Comparison of ENCODE assay signal across 1 cellular context in the genomic region with DNA sequence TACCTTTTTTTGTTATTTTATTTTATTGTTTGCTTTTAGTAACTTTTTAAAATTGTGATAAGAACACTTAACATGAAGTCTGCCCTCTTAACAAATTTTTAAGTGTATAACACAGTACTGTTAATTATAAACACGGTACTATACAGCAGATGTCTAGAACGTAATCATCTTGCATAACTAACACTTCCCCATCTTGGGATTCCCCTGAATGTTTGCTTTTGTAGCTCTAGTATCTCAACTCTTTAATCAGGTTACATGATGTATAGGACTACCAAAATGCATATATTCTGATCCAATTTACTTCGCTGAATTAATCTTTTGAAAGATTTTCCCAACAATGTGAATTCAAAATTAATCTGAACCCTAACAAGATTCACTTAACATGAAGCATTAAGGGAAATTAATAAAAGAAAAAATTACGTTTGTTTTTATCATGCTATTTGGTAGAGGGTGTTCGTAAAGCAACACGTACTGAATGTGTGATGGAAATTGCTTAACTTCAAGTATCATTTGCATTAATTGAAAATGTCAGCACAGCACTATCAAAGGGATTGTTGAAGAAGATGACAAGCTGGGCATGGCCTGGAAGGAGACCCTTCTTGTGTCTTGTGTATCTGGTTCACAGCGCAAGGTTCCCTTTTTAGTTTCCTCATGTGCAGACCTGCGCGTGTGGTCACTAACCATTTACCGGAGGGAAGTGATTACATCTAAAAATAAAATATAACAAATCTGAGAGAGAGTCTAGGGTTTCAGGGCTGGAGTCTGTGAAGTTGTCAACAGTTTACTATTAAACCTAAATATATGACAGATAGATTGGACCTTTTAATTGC.
TF ChIP-seq lines count a peak whose summit lies in the region.

No MANE protein-coding gene starts in this region.

TF ChIP-seq in GM23338, 12 proteins besides CTCF, POLR2A, EP300 and RAD21 (continued from another document):
- TF ChIP-seq, protein P1, sequence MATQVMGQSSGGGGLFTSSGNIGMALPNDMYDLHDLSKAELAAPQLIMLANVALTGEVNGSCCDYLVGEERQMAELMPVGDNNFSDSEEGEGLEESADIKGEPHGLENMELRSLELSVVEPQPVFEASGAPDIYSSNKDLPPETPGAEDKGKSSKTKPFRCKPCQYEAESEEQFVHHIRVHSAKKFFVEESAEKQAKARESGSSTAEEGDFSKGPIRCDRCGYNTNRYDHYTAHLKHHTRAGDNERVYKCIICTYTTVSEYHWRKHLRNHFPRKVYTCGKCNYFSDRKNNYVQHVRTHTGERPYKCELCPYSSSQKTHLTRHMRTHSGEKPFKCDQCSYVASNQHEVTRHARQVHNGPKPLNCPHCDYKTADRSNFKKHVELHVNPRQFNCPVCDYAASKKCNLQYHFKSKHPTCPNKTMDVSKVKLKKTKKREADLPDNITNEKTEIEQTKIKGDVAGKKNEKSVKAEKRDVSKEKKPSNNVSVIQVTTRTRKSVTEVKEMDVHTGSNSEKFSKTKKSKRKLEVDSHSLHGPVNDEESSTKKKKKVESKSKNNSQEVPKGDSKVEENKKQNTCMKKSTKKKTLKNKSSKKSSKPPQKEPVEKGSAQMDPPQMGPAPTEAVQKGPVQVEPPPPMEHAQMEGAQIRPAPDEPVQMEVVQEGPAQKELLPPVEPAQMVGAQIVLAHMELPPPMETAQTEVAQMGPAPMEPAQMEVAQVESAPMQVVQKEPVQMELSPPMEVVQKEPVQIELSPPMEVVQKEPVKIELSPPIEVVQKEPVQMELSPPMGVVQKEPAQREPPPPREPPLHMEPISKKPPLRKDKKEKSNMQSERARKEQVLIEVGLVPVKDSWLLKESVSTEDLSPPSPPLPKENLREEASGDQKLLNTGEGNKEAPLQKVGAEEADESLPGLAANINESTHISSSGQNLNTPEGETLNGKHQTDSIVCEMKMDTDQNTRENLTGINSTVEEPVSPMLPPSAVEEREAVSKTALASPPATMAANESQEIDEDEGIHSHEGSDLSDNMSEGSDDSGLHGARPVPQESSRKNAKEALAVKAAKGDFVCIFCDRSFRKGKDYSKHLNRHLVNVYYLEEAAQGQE (IDR thresholded peaks at IDR 0.05; ENCODE audit: unreplicated experiment), result no peak
- TF ChIP-seq, protein P2, sequence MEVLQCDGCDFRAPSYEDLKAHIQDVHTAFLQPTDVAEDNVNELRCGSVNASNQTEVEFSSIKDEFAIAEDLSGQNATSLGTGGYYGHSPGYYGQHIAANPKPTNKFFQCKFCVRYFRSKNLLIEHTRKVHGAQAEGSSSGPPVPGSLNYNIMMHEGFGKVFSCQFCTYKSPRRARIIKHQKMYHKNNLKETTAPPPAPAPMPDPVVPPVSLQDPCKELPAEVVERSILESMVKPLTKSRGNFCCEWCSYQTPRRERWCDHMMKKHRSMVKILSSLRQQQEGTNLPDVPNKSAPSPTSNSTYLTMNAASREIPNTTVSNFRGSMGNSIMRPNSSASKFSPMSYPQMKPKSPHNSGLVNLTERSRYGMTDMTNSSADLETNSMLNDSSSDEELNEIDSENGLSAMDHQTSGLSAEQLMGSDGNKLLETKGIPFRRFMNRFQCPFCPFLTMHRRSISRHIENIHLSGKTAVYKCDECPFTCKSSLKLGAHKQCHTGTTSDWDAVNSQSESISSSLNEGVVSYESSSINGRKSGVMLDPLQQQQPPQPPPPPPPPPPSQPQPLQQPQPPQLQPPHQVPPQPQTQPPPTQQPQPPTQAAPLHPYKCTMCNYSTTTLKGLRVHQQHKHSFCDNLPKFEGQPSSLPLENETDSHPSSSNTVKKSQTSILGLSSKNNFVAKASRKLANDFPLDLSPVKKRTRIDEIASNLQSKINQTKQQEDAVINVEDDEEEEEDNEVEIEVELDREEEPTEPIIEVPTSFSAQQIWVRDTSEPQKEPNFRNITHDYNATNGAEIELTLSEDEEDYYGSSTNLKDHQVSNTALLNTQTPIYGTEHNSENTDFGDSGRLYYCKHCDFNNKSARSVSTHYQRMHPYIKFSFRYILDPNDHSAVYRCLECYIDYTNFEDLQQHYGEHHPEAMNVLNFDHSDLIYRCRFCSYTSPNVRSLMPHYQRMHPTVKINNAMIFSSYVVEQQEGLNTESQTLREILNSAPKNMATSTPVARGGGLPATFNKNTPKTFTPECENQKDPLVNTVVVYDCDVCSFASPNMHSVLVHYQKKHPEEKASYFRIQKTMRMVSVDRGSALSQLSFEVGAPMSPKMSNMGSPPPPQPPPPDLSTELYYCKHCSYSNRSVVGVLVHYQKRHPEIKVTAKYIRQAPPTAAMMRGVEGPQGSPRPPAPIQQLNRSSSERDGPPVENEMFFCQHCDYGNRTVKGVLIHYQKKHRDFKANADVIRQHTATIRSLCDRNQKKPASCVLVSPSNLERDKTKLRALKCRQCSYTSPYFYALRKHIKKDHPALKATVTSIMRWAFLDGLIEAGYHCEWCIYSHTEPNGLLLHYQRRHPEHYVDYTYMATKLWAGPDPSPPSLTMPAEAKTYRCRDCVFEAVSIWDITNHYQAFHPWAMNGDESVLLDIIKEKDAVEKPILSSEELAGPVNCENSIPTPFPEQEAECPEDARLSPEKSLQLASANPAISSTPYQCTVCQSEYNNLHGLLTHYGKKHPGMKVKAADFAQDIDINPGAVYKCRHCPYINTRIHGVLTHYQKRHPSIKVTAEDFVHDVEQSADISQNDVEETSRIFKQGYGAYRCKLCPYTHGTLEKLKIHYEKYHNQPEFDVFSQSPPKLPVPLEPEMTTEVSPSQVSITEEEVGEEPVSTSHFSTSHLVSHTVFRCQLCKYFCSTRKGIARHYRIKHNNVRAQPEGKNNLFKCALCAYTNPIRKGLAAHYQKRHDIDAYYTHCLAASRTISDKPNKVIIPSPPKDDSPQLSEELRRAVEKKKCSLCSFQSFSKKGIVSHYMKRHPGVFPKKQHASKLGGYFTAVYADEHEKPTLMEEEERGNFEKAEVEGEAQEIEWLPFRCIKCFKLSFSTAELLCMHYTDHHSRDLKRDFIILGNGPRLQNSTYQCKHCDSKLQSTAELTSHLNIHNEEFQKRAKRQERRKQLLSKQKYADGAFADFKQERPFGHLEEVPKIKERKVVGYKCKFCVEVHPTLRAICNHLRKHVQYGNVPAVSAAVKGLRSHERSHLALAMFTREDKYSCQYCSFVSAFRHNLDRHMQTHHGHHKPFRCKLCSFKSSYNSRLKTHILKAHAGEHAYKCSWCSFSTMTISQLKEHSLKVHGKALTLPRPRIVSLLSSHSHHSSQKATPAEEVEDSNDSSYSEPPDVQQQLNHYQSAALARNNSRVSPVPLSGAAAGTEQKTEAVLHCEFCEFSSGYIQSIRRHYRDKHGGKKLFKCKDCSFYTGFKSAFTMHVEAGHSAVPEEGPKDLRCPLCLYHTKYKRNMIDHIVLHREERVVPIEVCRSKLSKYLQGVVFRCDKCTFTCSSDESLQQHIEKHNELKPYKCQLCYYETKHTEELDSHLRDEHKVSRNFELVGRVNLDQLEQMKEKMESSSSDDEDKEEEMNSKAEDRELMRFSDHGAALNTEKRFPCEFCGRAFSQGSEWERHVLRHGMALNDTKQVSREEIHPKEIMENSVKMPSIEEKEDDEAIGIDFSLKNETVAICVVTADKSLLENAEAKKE (CRISPR knock-in tag; IDR thresholded peaks at IDR 0.05), result no peak
- no peak for TF ChIP-seq POLR2AphosphoS5 (IDR thresholded peaks at IDR 0.05; ENCODE audit: low read depth)
- TF ChIP-seq ZNF331 (CRISPR knock-in tag; IDR thresholded peaks at IDR 0.05; ENCODE audit: low read depth), result no peak
- TF ChIP-seq EZH2 (IDR thresholded peaks at IDR 0.05; ENCODE audit: low read depth, unreplicated experiment), result no peak
TF ChIP-seq in GM23338: peak in this region for 0.
